Comparison of ENCODE assay signal across 21 cellular contexts in the genomic region with DNA sequence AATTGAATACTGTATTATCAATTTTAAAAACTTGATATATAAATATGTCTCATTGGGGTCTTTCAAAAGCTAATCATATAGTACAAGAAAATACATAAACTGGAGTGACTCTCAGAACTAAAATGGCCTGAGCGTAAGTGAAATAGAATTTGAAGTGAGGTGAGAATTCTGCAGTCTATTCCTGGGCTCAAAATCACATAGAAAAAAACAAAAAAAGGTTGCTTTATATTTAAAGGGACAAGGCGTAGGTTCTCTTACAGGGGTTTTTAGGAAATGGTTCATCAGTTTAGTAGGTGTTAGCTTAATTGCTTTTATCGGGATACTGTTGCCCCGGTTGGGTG. TPM values are rescaled to one million over a fixed set of nuclear protein-coding genes. Genes with fewer than 3 reads are reported as not detected.
A peak's percentile ranks its signal among the peaks of the same experiment; 100 is the strongest.
DNase-seq lines count a peak whose midpoint lies in the region; ATAC-seq and TF ChIP-seq lines count a peak whose summit lies in the region.
"Had no signal": no experiment of that assay in that cellular context is flagged by ENCODE, and none has a peak within 500 bp of the region (broad histone marks: within the 10 kb centered on the region; RNA-seq: fewer than 3 reads in every experiment).

No MANE protein-coding gene starts in this region.

- no peak overlapping the region for H3K27ac Mint-ChIP-seq in activated CD4-positive, alpha-beta T cell treated with anti-CD3 and anti-CD28 coated beads, Interleukin-2, amount 10 ng/mL, durations not matched to agents 24 days and 14 days
- no peak overlapping the region; a peak in 1 of 7 replicates for H3K27ac Mint-ChIP-seq in H9
- peak overlapping the region; percentile 39 for H3K27ac Mint-ChIP-seq in activated CD8-positive, alpha-beta T cell treated with anti-CD3 and anti-CD28 coated beads for 36 hours
- peak overlapping the region; percentile 70 to 94 (median 89) for H3K27ac Mint-ChIP-seq in naive thymus-derived CD4-positive, alpha-beta T cell

- no peaks in the 10 kb centered on the region for H3K27me3 Mint-ChIP-seq in activated CD4-positive, alpha-beta T cell treated with anti-CD3 and anti-CD28 coated beads, Interleukin-2, amount 10 ng/mL, durations not matched to agents 24 days and 14 days
- no peaks in the 10 kb centered on the region for H3K27me3 Mint-ChIP-seq in H9 (ENCODE audit: low read depth)
- no peaks in the 10 kb centered on the region for H3K27me3 Mint-ChIP-seq in activated CD8-positive, alpha-beta T cell treated with anti-CD3 and anti-CD28 coated beads for 36 hours
- peaks cover 0 to 1% (median 0%) of the 10 kb centered on the region in 5 donors for H3K27me3 Mint-ChIP-seq in naive thymus-derived CD4-positive, alpha-beta T cell

- H3K4me3 Mint-ChIP-seq in activated CD4-positive, alpha-beta T cell treated with anti-CD3 and anti-CD28 coated beads, Interleukin-2, amount 10 ng/mL, durations not matched to agents 24 days and 14 days = peak overlapping the region; percentile 27
- no peak overlapping the region for H3K4me3 Mint-ChIP-seq in H9
- peak overlapping the region; percentile 11 for H3K4me3 Mint-ChIP-seq in activated CD8-positive, alpha-beta T cell treated with anti-CD3 and anti-CD28 coated beads for 36 hours
- peak overlapping the region in 9 of 10 donors; percentile 39 to 94 (median 87) for H3K4me3 Mint-ChIP-seq in naive thymus-derived CD4-positive, alpha-beta T cell

- no peak overlapping the region for H3K23ac ChIP-seq in H9 (ENCODE audit: insufficient read length, low read depth, low read length)

- H3K27ac ChIP-seq in H9 (ENCODE audit: insufficient read length, low read depth, low read length) = no peak overlapping the region
- H3K27ac ChIP-seq in naive thymus-derived CD4-positive, alpha-beta T cell (ENCODE audit: low read depth, low read length) = no peak overlapping the region
- H3K27ac ChIP-seq: colonic mucosa, epithelial cell of prostate, gastroesophageal sphincter, prostate gland had no signal

- H4K5ac ChIP-seq in H9 (ENCODE audit: insufficient read length, low read depth, low read length) = no peak overlapping the region

- no peak overlapping the region for H3K4me2 ChIP-seq in H9 (ENCODE audit: insufficient read depth, insufficient read length, low read length)

- TF ChIP-seq CTCF in H9 (conservative IDR thresholded peaks at IDR 0.05) = peak; percentile 9; the same call in 2 of the 3 replicates
- peak; percentile 28 for TF ChIP-seq CTCF in activated CD8-positive, alpha-beta T cell treated with anti-CD3 and anti-CD28 coated beads for 36 hours (IDR thresholded peaks at IDR 0.05)

- no peak overlapping the region for H3K4ac ChIP-seq in H9 (ENCODE audit: low read depth, low read length)

- no peak overlapping the region for H2AK5ac ChIP-seq in H9 (ENCODE audit: insufficient read length, low read length)

- no peak for ATAC-seq in activated CD8-positive, alpha-beta T cell treated with anti-CD3 and anti-CD28 coated beads for 36 hours
- ATAC-seq in naive thymus-derived CD4-positive, alpha-beta T cell = no peak
- ATAC-seq: gastroesophageal sphincter, left ventricle myocardium superior had no signal

- POLR2A ChIA-PET in activated CD8-positive, alpha-beta T cell treated with anti-CD3 and anti-CD28 coated beads for 36 hours (lab: Charles Lee) = interaction anchor here (1.6 to 5.6 kb wide), 3 partner anchors 43 to 97 kb away, joined by 3 to 42 read pairs (median 8); no protein-coding TSS in a partner anchor
- POLR2A ChIA-PET in naive thymus-derived CD4-positive, alpha-beta T cell (lab: Charles Lee) = interaction anchor here (1.2 to 8.3 kb wide), 7 partner anchors 42 to 97 kb away, joined by 4 to 149 read pairs (median 13); no protein-coding TSS in a partner anchor

- H3K79me1 ChIP-seq in H9 (ENCODE audit: insufficient read depth, low read depth, low read length, poor library complexity, severe bottlenecking) = no peaks in the 10 kb centered on the region

- H3K27me3 ChIP-seq in H9 (ENCODE audit: insufficient read depth, low read length) = no peaks in the 10 kb centered on the region
- H3K27me3 ChIP-seq in naive thymus-derived CD4-positive, alpha-beta T cell (ENCODE audit: control insufficient read depth in 2 of 2, insufficient read depth in 2 of 2, low read length in 2 of 2) = no peaks in the 10 kb centered on the region
- H3K27me3 ChIP-seq: colonic mucosa had no signal

- H3K23me2 ChIP-seq in H9 (ENCODE audit: insufficient read length, low read depth, low read length, poor library complexity, severe bottlenecking) = no peaks in the 10 kb centered on the region

- H3K4me1 ChIP-seq in H9 (ENCODE audit: insufficient read depth, low read length) = peaks cover 3% of the 10 kb centered on the region; the same call in 1 of the 2 replicates
- H3K4me1 ChIP-seq in naive thymus-derived CD4-positive, alpha-beta T cell (ENCODE audit: control insufficient read depth in 2 of 2, insufficient read depth in 2 of 2, low read length in 2 of 2) = peaks cover 34 to 52% of the 10 kb centered on the region in 2 donors
- H3K4me1 ChIP-seq: Caco-2, colonic mucosa, gastroesophageal sphincter, prostate gland had no signal

- no peak overlapping the region for H3K18ac ChIP-seq in H9 (ENCODE audit: insufficient read length, low read depth, low read length)

- H3K4me3 ChIP-seq in naive thymus-derived CD4-positive, alpha-beta T cell (ENCODE audit: low read length) = no peak overlapping the region
- H3K4me3 ChIP-seq: colonic mucosa, gastroesophageal sphincter, prostate gland had no signal

- H4K91ac ChIP-seq in H9 (ENCODE audit: insufficient read length, low read depth, low read length) = no peak overlapping the region

- no peak overlapping the region for H2AFZ ChIP-seq in H9 (ENCODE audit: low read length)

- H3K9me3 Mint-ChIP-seq in activated CD4-positive, alpha-beta T cell treated with anti-CD3 and anti-CD28 coated beads, Interleukin-2, amount 10 ng/mL, durations not matched to agents 24 days and 14 days = no peaks in the 10 kb centered on the region
- H3K9me3 Mint-ChIP-seq in H9 = no peaks in the 10 kb centered on the region
- no peaks in the 10 kb centered on the region for H3K9me3 Mint-ChIP-seq in activated CD8-positive, alpha-beta T cell treated with anti-CD3 and anti-CD28 coated beads for 36 hours
- H3K9me3 Mint-ChIP-seq in naive thymus-derived CD4-positive, alpha-beta T cell = peaks cover 0 to 2% (median 0%) of the 10 kb centered on the region in 11 donors
- H3K9me3 Mint-ChIP-seq: activated T-cell treated with anti-CD3 and anti-CD28 coated beads, Interleukin-2, amount 50 U/mL, for 4 hours; naive B cell had no signal

- no peak for DNase-seq in activated CD4-positive, alpha-beta T cell treated with anti-CD3 and anti-CD28 coated beads, Interleukin-2, amount 10 ng/mL, durations not matched to agents 24 days and 14 days
- no peak for DNase-seq in activated CD4-positive, alpha-beta T cell treated with anti-CD3 and anti-CD28 coated beads for 48 hours
- DNase-seq in H9 (no peak), NCI-H187 treated with DMSO at 0.1 percent for 48 hours (lab: John Stamatoyannopoulos, UW) (no peak), glomerular visceral epithelial cell (ENCODE audit: extremely low spot score) (no peak), NCI-H524 (lab: John Stamatoyannopoulos, UW) (no peak)
- DNase-seq in activated CD8-positive, alpha-beta T cell treated with anti-CD3 and anti-CD28 coated beads for 36 hours = no peak
- no peak for DNase-seq in naive thymus-derived CD4-positive, alpha-beta T cell
- DNase-seq: activated T-cell treated with anti-CD3 and anti-CD28 coated beads, Interleukin-2, amount 50 U/mL, for 4 hours; aorta; colonic mucosa; left ventricle myocardium superior; NCI-H1092 treated with DMSO at 0.1 percent for 48 hours; stimulated activated naive CD4-positive, alpha-beta T cell treated with Interleukin-2 at 50 U/mL for 16 hours had no signal

- no peak overlapping the region for H2BK15ac ChIP-seq in H9 (ENCODE audit: low read depth, low read length)

- H3T11ph ChIP-seq in H9 (ENCODE audit: low read length) = no peak overlapping the region

- no peak overlapping the region for H3K56ac ChIP-seq in H9 (ENCODE audit: insufficient read length, low read depth, low read length)

- no peak overlapping the region for H3K14ac ChIP-seq in H9 (ENCODE audit: insufficient read depth, low read length)

- H4K20me1 ChIP-seq in H9 (ENCODE audit: control insufficient read depth, insufficient read depth, insufficient read length) = no peaks in the 10 kb centered on the region

- H3K4me1 Mint-ChIP-seq in activated CD4-positive, alpha-beta T cell treated with anti-CD3 and anti-CD28 coated beads, Interleukin-2, amount 10 ng/mL, durations not matched to agents 24 days and 14 days = peaks cover 49% of the 10 kb centered on the region
- H3K4me1 Mint-ChIP-seq in H9 = peaks cover 44 to 46% of the 10 kb centered on the region in 2 experiments
- peaks cover 52% of the 10 kb centered on the region for H3K4me1 Mint-ChIP-seq in activated CD8-positive, alpha-beta T cell treated with anti-CD3 and anti-CD28 coated beads for 36 hours (ENCODE audit: low read depth)
- peaks cover 21 to 82% (median 69%) of the 10 kb centered on the region in 7 donors for H3K4me1 Mint-ChIP-seq in naive thymus-derived CD4-positive, alpha-beta T cell

- no peak overlapping the region for H4K8ac ChIP-seq in H9 (replicated peaks; ENCODE audit: insufficient read length, low read depth, low read length)

- H2BK20ac ChIP-seq in H9 (ENCODE audit: low read depth, low read length, poor library complexity, severe bottlenecking) = no peak overlapping the region

- WGBS in H9 (ENCODE audit: extremely low coverage, insufficient read length, low lambda C conversion rate) = no CpG with 5 or more reads among the region's 4 CpGs

- H2BK12ac ChIP-seq in H9 (ENCODE audit: insufficient read length, low read depth, low read length) = no peak overlapping the region

- H3K36me3 ChIP-seq in naive thymus-derived CD4-positive, alpha-beta T cell (ENCODE audit: control insufficient read depth in 2 of 3, insufficient read depth in 3 of 3, low read length in 3 of 3) = no peaks in the 10 kb centered on the region
- H3K36me3 ChIP-seq: colonic mucosa, gastroesophageal sphincter, prostate gland had no signal

- H3K9me3 ChIP-seq in H9 (ENCODE audit: control insufficient read depth, low read depth, low read length) = no peaks in the 10 kb centered on the region
- no peaks in the 10 kb centered on the region for H3K9me3 ChIP-seq in naive thymus-derived CD4-positive, alpha-beta T cell (ENCODE audit: control insufficient read depth in 2 of 3, low read length in 3 of 3)
- H3K9me3 ChIP-seq: Caco-2, colonic mucosa, gastroesophageal sphincter, prostate gland had no signal

- H3K79me2 ChIP-seq in H9 (ENCODE audit: insufficient read depth, low read length) = no peaks in the 10 kb centered on the region

- CTCF ChIA-PET in activated CD8-positive, alpha-beta T cell treated with anti-CD3 and anti-CD28 coated beads for 36 hours (lab: Charles Lee) = interaction anchor here (0.7 to 4.7 kb wide), 14 partner anchors 11 to 121 kb away, joined by 3 to 30 read pairs (median 4); no protein-coding TSS in a partner anchor
- CTCF ChIA-PET in naive thymus-derived CD4-positive, alpha-beta T cell (lab: Charles Lee) = interaction anchor here (0.6 to 3.5 kb wide), 4 partner anchors 70 to 692 kb away, joined by 3 to 31 read pairs (median 12); no protein-coding TSS in a partner anchor

- no peak overlapping the region for H2BK5ac ChIP-seq in H9 (ENCODE audit: insufficient read length, low read length)

- no peaks in the 10 kb centered on the region for H3K36me3 Mint-ChIP-seq in activated CD4-positive, alpha-beta T cell treated with anti-CD3 and anti-CD28 coated beads, Interleukin-2, amount 10 ng/mL, durations not matched to agents 24 days and 14 days (ENCODE audit: low read depth)
- H3K36me3 Mint-ChIP-seq in H9 (ENCODE audit: insufficient read depth in 1 of 3, low read depth in 3 of 3) = no peaks in the 10 kb centered on the region
- no peaks in the 10 kb centered on the region for H3K36me3 Mint-ChIP-seq in activated CD8-positive, alpha-beta T cell treated with anti-CD3 and anti-CD28 coated beads for 36 hours (ENCODE audit: low read depth)
- peaks cover 0 to 3% (median 0%) of the 10 kb centered on the region in 5 donors for H3K36me3 Mint-ChIP-seq in naive thymus-derived CD4-positive, alpha-beta T cell
- H3K36me3 Mint-ChIP-seq: naive B cell had no signal

- H2BK120ac ChIP-seq in H9 (ENCODE audit: low read depth, low read length, poor library complexity, severe bottlenecking) = no peak overlapping the region

- intact Hi-C loops in activated CD4-positive, alpha-beta T cell treated with anti-CD3 and anti-CD28 coated beads, Interleukin-2, amount 10 ng/mL, durations not matched to agents 24 days and 14 days (cut with micrococcal nuclease) = loop anchor here (1.0 to 5.0 kb wide), 3 partner anchors 14 to 80 kb away; no protein-coding TSS in a partner anchor
- intact Hi-C loops in activated CD8-positive, alpha-beta T cell treated with anti-CD3 and anti-CD28 coated beads for 36 hours (cut with micrococcal nuclease) = loop anchor here (2.0 kb wide), 1 partner anchor 70 kb away; no protein-coding TSS in a partner anchor
- intact Hi-C loops in naive thymus-derived CD4-positive, alpha-beta T cell (cut with micrococcal nuclease) = loop anchor here (1.0 to 5.0 kb wide), 6 partner anchors 43 to 99 kb away; no protein-coding TSS in a partner anchor

- no peak overlapping the region for H3K9ac ChIP-seq in H9 (ENCODE audit: extremely low read depth, insufficient read length, low read length)

RNA-seq across cellular contexts. Expression of a gene that starts 36.7 kb away (rescaled TPM):
- total RNA-seq in activated CD4-positive, alpha-beta T cell treated with anti-CD3 and anti-CD28 coated beads, Interleukin-2, amount 10 ng/mL, durations not matched to agents 24 days and 14 days = not detected in 2 replicates
- not detected in 2 replicates for total RNA-seq in H9 (2021)
- total RNA-seq in activated CD8-positive, alpha-beta T cell treated with anti-CD3 and anti-CD28 coated beads for 36 hours = not detected
- total RNA-seq in naive thymus-derived CD4-positive, alpha-beta T cell = not detected
- polyA plus RNA-seq in naive thymus-derived CD4-positive, alpha-beta T cell = not detected
- total RNA-seq: left ventricle myocardium superior; prostate gland; T-helper 1 cell treated with Interleukin-12 subunit alpha and Interleukin-12 subunit beta and Interleukin-4 antibody, amounts not matched to agents 30 ng/mL and 1 ng/mL, for 36 hours; ureter had no signal

RNA-seq across cellular contexts. Expression of a gene that starts 58.2 kb away (rescaled TPM):
- not detected in 2 replicates for total RNA-seq in activated CD4-positive, alpha-beta T cell treated with anti-CD3 and anti-CD28 coated beads, Interleukin-2, amount 10 ng/mL, durations not matched to agents 24 days and 14 days
- not detected in 2 replicates for total RNA-seq in H9 (2021)
- not detected for total RNA-seq in activated CD8-positive, alpha-beta T cell treated with anti-CD3 and anti-CD28 coated beads for 36 hours
- not detected for total RNA-seq in naive thymus-derived CD4-positive, alpha-beta T cell
- polyA plus RNA-seq in naive thymus-derived CD4-positive, alpha-beta T cell = not detected
- total RNA-seq: gastroesophageal sphincter; left ventricle myocardium superior; prostate gland; T-helper 1 cell treated with Interleukin-12 subunit alpha and Interleukin-12 subunit beta and Interleukin-4 antibody, amounts not matched to agents 30 ng/mL and 1 ng/mL, for 36 hours; ureter had no signal

Comparison
In these comparisons a context has a peak if more than half of its experiments do, and no peak if none do; other contexts are left out.
1. H3K27ac Mint-ChIP-seq: peak in activated CD8-positive, alpha-beta T cell treated with anti-CD3 and anti-CD28 coated beads for 36 hours (single experiment) and naive thymus-derived CD4-positive, alpha-beta T cell (9 of 9); none in activated CD4-positive, alpha-beta T cell treated with anti-CD3 and anti-CD28 coated beads, Interleukin-2, amount 10 ng/mL, durations not matched to agents 24 days and 14 days (single experiment) and H9 (0 of 3).
2. H3K4me3 Mint-ChIP-seq: peak in activated CD4-positive, alpha-beta T cell treated with anti-CD3 and anti-CD28 coated beads, Interleukin-2, amount 10 ng/mL, durations not matched to agents 24 days and 14 days (single experiment), activated CD8-positive, alpha-beta T cell treated with anti-CD3 and anti-CD28 coated beads for 36 hours (single experiment) and naive thymus-derived CD4-positive, alpha-beta T cell (9 of 10); none in H9 (0 of 2).